20 cellular contexts compared by ENCODE assay signal in the genomic region with DNA sequence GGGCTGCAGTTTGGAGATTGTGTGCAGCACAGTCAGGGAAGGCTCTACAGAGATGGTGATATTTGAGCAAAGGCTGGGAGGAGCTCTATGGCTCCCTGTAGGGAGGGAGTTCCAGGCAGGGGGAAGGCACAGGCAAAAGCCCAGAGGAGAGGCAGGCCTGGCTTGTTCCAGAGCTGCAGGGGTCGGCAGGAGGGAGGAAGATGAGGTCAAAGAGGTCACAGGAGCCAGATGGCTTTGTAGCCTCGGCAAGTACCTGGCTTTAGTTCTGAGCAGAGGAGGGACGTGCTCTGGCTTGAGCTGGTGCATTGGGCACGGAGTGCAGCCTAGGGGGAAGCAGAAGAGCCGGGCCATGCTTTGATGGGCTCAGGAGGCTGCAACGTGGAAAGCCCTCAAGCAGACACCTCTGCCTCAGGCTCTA.
A peak's percentile ranks its signal among the peaks of the same experiment; 100 is the strongest.
DNase-seq lines count a peak whose midpoint lies in the region; ATAC-seq and TF ChIP-seq lines count a peak whose summit lies in the region.
"Had no signal": no experiment of that assay in that cellular context is flagged by ENCODE, and none has a peak within 500 bp of the region (broad histone marks: within the 10 kb centered on the region; RNA-seq: fewer than 3 reads in every experiment).

No MANE protein-coding gene starts in this region.

- peaks cover 54% of the 10 kb centered on the region for H3K4me1 Mint-ChIP-seq in activated CD8-positive, alpha-beta memory T cell treated with anti-CD3 and anti-CD28 coated beads, Interleukin-2, amount 10 ng/mL, durations not matched to agents 7 days and 5 days
- peaks cover 26% of the 10 kb centered on the region for H3K4me1 Mint-ChIP-seq in T-helper 17 cell
- H3K4me1 Mint-ChIP-seq in activated T-helper 17 cell treated with anti-CD3 and anti-CD28 coated beads, Interleukin-2, amount 50 U/mL, for 72 hours, result peaks cover 23% of the 10 kb centered on the region

- H3K4me3 Mint-ChIP-seq in activated CD8-positive, alpha-beta memory T cell treated with anti-CD3 and anti-CD28 coated beads, Interleukin-2, amount 10 ng/mL, durations not matched to agents 7 days and 5 days, result no peak overlapping the region
- H3K4me3 Mint-ChIP-seq in T-helper 17 cell, result peak overlapping the region; percentile 57
- H3K4me3 Mint-ChIP-seq in activated T-helper 17 cell treated with anti-CD3 and anti-CD28 coated beads, Interleukin-2, amount 50 U/mL, for 72 hours, result no peak overlapping the region
- H3K4me3 Mint-ChIP-seq: activated naive CD4-positive, alpha-beta T cell treated with anti-CD3 and anti-CD28 coated beads, Interleukin-2, amount 10 ng/mL, durations not matched to agents 7 days and 5 days had no signal

- intact Hi-C loops in psoas muscle (cut with DNase I), result loop anchor here in 1 of 2 donors (5.0 kb wide), 1 partner anchor 151 kb away; a partner anchor contains a TSS

- CTCF ChIA-PET in activated CD8-positive, alpha-beta memory T cell treated with anti-CD3 and anti-CD28 coated beads, Interleukin-2, amount 10 ng/mL, durations not matched to agents 7 days and 5 days (lab: Charles Lee), result no interaction called here

- peak; percentile 36 for DNase-seq in activated CD8-positive, alpha-beta memory T cell treated with anti-CD3 and anti-CD28 coated beads, Interleukin-2, amount 10 ng/mL, durations not matched to agents 7 days and 5 days
- no peak for DNase-seq in activated CD8-positive, alpha-beta memory T cell treated with anti-CD3 and anti-CD28 coated beads, Interleukin-2, amount 50 U/mL, for 4 hours
- DNase-seq in T-helper 17 cell, result no peak
- peak; percentile 68 for DNase-seq in iPS-NIHi11 (ENCODE audit: low spot score)
- DNase-seq in psoas muscle, result no peak
- no peak for DNase-seq in NCI-H510A treated with DMSO at 0.1 percent for 48 hours (lab: John Stamatoyannopoulos, UW)
- DNase-seq: activated naive CD4-positive, alpha-beta T cell treated with anti-CD3 and anti-CD28 coated beads, Interleukin-2, amount 10 ng/mL, durations not matched to agents 7 days and 5 days; kidney; mucosa of descending colon; NCI-H187 treated with DMSO at 0.1 percent for 48 hours; NCI-H774; ovary; stimulated activated CD4-positive, alpha-beta T cell treated with anti-CD3 and anti-CD28 coated beads, Interleukin-4, amount 100 ng/mL, for 1 hour; stimulated activated CD8-positive, alpha-beta memory T cell treated with anti-CD3 and anti-CD28 coated beads, Interleukin-4, amount 100 ng/mL, for 48 hours had no signal

- H3K9me3 ChIP-seq in T-helper 17 cell (ENCODE audit: control insufficient read depth, low read length, poor library complexity, severe bottlenecking), result no peaks in the 10 kb centered on the region
- no peaks in the 10 kb centered on the region for H3K9me3 ChIP-seq in psoas muscle
- H3K9me3 ChIP-seq: esophagus muscularis mucosa, mucosa of descending colon, ovary, thoracic aorta had no signal

- H3K9me3 Mint-ChIP-seq in activated CD8-positive, alpha-beta memory T cell treated with anti-CD3 and anti-CD28 coated beads, Interleukin-2, amount 10 ng/mL, durations not matched to agents 7 days and 5 days (ENCODE audit: low read depth), result no peaks in the 10 kb centered on the region
- no peaks in the 10 kb centered on the region for H3K9me3 Mint-ChIP-seq in activated T-helper 17 cell treated with anti-CD3 and anti-CD28 coated beads, Interleukin-2, amount 50 U/mL, for 72 hours
- H3K9me3 Mint-ChIP-seq: activated naive CD4-positive, alpha-beta T cell treated with anti-CD3 and anti-CD28 coated beads, Interleukin-2, amount 10 ng/mL, durations not matched to agents 7 days and 5 days had no signal

- H3K36me3 ChIP-seq in psoas muscle (ENCODE audit: insufficient read depth in 1 of 2, low read depth in 1 of 2), result no peaks in the 10 kb centered on the region
- H3K36me3 ChIP-seq: esophagus muscularis mucosa, ovary, thoracic aorta had no signal

- H3K27me3 Mint-ChIP-seq in activated CD8-positive, alpha-beta memory T cell treated with anti-CD3 and anti-CD28 coated beads, Interleukin-2, amount 10 ng/mL, durations not matched to agents 7 days and 5 days, result peaks cover 10% of the 10 kb centered on the region
- no peaks in the 10 kb centered on the region for H3K27me3 Mint-ChIP-seq in T-helper 17 cell
- no peaks in the 10 kb centered on the region for H3K27me3 Mint-ChIP-seq in activated T-helper 17 cell treated with anti-CD3 and anti-CD28 coated beads, Interleukin-2, amount 50 U/mL, for 72 hours

- H3K4me1 ChIP-seq in psoas muscle, result peaks cover 70% of the 10 kb centered on the region

- no peak overlapping the region for H3K27ac Mint-ChIP-seq in activated CD8-positive, alpha-beta memory T cell treated with anti-CD3 and anti-CD28 coated beads, Interleukin-2, amount 10 ng/mL, durations not matched to agents 7 days and 5 days
- no peak overlapping the region for H3K27ac Mint-ChIP-seq in T-helper 17 cell
- no peak overlapping the region for H3K27ac Mint-ChIP-seq in activated T-helper 17 cell treated with anti-CD3 and anti-CD28 coated beads, Interleukin-2, amount 50 U/mL, for 72 hours
- H3K27ac Mint-ChIP-seq: activated naive CD4-positive, alpha-beta T cell treated with anti-CD3 and anti-CD28 coated beads, Interleukin-2, amount 10 ng/mL, durations not matched to agents 7 days and 5 days had no signal

- ATAC-seq in activated CD8-positive, alpha-beta memory T cell treated with anti-CD3 and anti-CD28 coated beads, Interleukin-2, amount 10 ng/mL, durations not matched to agents 7 days and 5 days, result no peak
- ATAC-seq in T-helper 17 cell (no peak), psoas muscle (no peak)
- no peak for ATAC-seq in activated CD4-positive, CD25-positive, alpha-beta regulatory T cell treated with anti-CD3 and anti-CD28 coated beads, Interleukin-2, amount 50 U/mL, for 24 hours
- no peak for ATAC-seq in activated T-helper 17 cell treated with anti-CD3 and anti-CD28 coated beads, Interleukin-2, amount 50 U/mL, for 72 hours (replicated peaks)
- ATAC-seq: mucosa of descending colon had no signal

- WGBS in psoas muscle, 3 donors, result 18 to 45% (median 21%) methylated on average over 6 of the region's 6 CpGs

- H3K36me3 Mint-ChIP-seq in activated CD8-positive, alpha-beta memory T cell treated with anti-CD3 and anti-CD28 coated beads, Interleukin-2, amount 10 ng/mL, durations not matched to agents 7 days and 5 days, result peaks cover 17% of the 10 kb centered on the region
- H3K36me3 Mint-ChIP-seq in T-helper 17 cell (ENCODE audit: low read depth), result no peaks in the 10 kb centered on the region
- no peaks in the 10 kb centered on the region for H3K36me3 Mint-ChIP-seq in activated T-helper 17 cell treated with anti-CD3 and anti-CD28 coated beads, Interleukin-2, amount 50 U/mL, for 72 hours (ENCODE audit: low read depth)

- TF ChIP-seq CTCF in psoas muscle (IDR thresholded peaks at IDR 0.05), result no peak

- no peaks in the 10 kb centered on the region for H3K27me3 ChIP-seq in psoas muscle (ENCODE audit: insufficient read depth in 3 of 3, low read length in 2 of 3)
- H3K27me3 ChIP-seq: dorsolateral prefrontal cortex, esophagus muscularis mucosa, ovary had no signal

- peak overlapping the region; percentile 38 for H3K27ac ChIP-seq in psoas muscle
- H3K27ac ChIP-seq: esophagus muscularis mucosa, ovary, RWPE1, thoracic aorta had no signal

- no peak overlapping the region for H3K4me3 ChIP-seq in psoas muscle
- H3K4me3 ChIP-seq: dorsolateral prefrontal cortex, esophagus muscularis mucosa, mucosa of descending colon, ovary, thoracic aorta had no signal

Comparison
In these comparisons a context has a peak if more than half of its experiments do, and no peak if none do; other contexts are left out.
1. DNase-seq: peak in activated CD8-positive, alpha-beta memory T cell treated with anti-CD3 and anti-CD28 coated beads, Interleukin-2, amount 10 ng/mL, durations not matched to agents 7 days and 5 days (single experiment) and iPS-NIHi11 (single experiment); none in activated CD8-positive, alpha-beta memory T cell treated with anti-CD3 and anti-CD28 coated beads, Interleukin-2, amount 50 U/mL, for 4 hours (single experiment), T-helper 17 cell (0 of 3), psoas muscle (0 of 2) and NCI-H510A treated with DMSO at 0.1 percent for 48 hours (single experiment).